1 cellular context compared by ENCODE assay signal in the genomic region with DNA sequence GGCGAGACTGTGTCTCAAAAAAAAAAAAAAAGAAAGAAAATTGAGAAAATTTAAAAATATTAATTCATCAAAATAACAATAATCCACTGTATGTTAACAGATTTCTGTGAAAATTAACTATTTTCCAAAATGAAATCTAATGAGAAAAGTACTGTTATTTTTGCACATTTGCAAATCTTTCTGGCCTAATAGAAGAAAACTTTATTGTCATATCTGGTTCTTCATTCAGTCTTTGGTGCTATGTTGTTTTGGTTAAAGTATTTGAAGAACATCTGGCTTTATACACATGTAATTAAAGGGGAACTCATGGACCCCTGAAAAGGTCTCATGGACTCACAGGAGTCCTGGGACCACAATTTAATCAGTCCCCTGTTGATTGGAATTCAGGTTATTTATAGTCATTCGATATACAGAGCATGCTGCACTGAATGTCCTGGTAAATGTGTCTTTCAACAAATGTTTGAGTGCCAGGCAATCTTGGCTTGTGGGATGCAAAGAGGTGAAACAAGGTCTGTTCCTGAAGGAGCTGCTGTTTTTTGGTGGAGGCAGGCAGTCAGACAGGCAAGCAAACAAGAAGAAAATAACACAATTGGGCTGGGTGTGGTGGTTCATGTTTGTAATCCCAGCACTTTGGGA.
TF ChIP-seq lines count a peak whose summit lies in the region.

No MANE protein-coding gene starts in this region.

TF ChIP-seq in GM23338, 12 proteins besides CTCF, POLR2A, EP300 and RAD21 (continued from another document):
- TF ChIP-seq, protein P1, sequence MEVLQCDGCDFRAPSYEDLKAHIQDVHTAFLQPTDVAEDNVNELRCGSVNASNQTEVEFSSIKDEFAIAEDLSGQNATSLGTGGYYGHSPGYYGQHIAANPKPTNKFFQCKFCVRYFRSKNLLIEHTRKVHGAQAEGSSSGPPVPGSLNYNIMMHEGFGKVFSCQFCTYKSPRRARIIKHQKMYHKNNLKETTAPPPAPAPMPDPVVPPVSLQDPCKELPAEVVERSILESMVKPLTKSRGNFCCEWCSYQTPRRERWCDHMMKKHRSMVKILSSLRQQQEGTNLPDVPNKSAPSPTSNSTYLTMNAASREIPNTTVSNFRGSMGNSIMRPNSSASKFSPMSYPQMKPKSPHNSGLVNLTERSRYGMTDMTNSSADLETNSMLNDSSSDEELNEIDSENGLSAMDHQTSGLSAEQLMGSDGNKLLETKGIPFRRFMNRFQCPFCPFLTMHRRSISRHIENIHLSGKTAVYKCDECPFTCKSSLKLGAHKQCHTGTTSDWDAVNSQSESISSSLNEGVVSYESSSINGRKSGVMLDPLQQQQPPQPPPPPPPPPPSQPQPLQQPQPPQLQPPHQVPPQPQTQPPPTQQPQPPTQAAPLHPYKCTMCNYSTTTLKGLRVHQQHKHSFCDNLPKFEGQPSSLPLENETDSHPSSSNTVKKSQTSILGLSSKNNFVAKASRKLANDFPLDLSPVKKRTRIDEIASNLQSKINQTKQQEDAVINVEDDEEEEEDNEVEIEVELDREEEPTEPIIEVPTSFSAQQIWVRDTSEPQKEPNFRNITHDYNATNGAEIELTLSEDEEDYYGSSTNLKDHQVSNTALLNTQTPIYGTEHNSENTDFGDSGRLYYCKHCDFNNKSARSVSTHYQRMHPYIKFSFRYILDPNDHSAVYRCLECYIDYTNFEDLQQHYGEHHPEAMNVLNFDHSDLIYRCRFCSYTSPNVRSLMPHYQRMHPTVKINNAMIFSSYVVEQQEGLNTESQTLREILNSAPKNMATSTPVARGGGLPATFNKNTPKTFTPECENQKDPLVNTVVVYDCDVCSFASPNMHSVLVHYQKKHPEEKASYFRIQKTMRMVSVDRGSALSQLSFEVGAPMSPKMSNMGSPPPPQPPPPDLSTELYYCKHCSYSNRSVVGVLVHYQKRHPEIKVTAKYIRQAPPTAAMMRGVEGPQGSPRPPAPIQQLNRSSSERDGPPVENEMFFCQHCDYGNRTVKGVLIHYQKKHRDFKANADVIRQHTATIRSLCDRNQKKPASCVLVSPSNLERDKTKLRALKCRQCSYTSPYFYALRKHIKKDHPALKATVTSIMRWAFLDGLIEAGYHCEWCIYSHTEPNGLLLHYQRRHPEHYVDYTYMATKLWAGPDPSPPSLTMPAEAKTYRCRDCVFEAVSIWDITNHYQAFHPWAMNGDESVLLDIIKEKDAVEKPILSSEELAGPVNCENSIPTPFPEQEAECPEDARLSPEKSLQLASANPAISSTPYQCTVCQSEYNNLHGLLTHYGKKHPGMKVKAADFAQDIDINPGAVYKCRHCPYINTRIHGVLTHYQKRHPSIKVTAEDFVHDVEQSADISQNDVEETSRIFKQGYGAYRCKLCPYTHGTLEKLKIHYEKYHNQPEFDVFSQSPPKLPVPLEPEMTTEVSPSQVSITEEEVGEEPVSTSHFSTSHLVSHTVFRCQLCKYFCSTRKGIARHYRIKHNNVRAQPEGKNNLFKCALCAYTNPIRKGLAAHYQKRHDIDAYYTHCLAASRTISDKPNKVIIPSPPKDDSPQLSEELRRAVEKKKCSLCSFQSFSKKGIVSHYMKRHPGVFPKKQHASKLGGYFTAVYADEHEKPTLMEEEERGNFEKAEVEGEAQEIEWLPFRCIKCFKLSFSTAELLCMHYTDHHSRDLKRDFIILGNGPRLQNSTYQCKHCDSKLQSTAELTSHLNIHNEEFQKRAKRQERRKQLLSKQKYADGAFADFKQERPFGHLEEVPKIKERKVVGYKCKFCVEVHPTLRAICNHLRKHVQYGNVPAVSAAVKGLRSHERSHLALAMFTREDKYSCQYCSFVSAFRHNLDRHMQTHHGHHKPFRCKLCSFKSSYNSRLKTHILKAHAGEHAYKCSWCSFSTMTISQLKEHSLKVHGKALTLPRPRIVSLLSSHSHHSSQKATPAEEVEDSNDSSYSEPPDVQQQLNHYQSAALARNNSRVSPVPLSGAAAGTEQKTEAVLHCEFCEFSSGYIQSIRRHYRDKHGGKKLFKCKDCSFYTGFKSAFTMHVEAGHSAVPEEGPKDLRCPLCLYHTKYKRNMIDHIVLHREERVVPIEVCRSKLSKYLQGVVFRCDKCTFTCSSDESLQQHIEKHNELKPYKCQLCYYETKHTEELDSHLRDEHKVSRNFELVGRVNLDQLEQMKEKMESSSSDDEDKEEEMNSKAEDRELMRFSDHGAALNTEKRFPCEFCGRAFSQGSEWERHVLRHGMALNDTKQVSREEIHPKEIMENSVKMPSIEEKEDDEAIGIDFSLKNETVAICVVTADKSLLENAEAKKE (CRISPR knock-in tag; IDR thresholded peaks at IDR 0.05): no peak
